1 cellular context compared by ENCODE assay signal in the genomic region with DNA sequence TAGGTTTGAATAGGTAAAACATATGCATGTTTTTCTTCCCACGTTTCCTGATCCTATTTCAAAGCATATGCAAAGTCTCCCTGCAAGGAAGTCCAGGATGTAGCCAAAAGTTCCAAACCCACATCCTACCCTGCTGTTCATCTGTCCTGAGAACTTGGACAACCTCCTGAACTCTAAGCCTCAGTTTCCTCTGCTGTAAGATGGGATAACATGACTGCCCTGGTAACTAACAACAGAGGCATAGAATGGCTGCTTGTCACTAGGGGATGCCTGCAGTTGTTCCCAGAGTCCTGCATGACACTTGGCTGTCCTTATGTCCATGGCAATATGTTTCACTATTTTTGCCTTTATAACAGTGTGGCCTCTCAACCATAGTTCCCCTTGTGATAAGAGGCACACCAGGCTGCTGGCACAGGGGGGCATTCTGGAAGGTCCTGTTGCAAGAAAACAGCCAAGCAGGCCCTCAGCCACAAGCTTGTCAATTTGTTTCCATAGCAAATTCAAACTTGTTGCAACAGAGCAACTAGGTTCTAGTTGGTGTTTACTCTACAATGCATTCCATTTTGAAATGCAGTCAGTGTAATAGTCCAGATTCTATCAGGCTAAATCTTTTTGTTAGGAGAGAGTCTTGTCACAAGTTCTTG.
TF ChIP-seq lines count a peak whose summit lies in the region.

No MANE protein-coding gene starts in this region.

TF ChIP-seq in HepG2, 621 proteins besides CTCF, POLR2A, EP300 and RAD21:
- TF ChIP-seq ZNF615 (CRISPR knock-in tag; IDR thresholded peaks at IDR 0.05; ENCODE audit: borderline replicate concordance), result no peak
- TF ChIP-seq TOPORS (CRISPR knock-in tag; IDR thresholded peaks at IDR 0.05), result no peak
- no peak for TF ChIP-seq SSRP1 (CRISPR knock-in tag; IDR thresholded peaks at IDR 0.05)
- peak; percentile 87 for TF ChIP-seq CEBPB (IDR thresholded peaks at IDR 0.05; ENCODE audit: borderline replicate concordance, low read depth, low read length)
- TF ChIP-seq, protein P1, sequence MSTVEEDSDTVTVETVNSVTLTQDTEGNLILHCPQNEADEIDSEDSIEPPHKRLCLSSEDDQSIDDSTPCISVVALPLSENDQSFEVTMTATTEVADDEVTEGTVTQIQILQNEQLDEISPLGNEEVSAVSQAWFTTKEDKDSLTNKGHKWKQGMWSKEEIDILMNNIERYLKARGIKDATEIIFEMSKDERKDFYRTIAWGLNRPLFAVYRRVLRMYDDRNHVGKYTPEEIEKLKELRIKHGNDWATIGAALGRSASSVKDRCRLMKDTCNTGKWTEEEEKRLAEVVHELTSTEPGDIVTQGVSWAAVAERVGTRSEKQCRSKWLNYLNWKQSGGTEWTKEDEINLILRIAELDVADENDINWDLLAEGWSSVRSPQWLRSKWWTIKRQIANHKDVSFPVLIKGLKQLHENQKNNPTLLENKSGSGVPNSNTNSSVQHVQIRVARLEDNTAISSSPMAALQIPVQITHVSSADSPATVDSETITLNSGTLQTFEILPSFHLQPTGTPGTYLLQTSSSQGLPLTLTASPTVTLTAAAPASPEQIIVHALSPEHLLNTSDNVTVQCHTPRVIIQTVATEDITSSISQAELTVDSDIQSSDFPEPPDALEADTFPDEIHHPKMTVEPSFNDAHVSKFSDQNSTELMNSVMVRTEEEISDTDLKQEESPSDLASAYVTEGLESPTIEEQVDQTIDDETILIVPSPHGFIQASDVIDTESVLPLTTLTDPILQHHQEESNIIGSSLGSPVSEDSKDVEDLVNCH (CRISPR knock-in tag; IDR thresholded peaks at IDR 0.05), result no peak
- no peak for TF ChIP-seq KLF15 (CRISPR knock-in tag; IDR thresholded peaks at IDR 0.05; ENCODE audit: borderline replicate concordance)
- TF ChIP-seq, protein P2, sequence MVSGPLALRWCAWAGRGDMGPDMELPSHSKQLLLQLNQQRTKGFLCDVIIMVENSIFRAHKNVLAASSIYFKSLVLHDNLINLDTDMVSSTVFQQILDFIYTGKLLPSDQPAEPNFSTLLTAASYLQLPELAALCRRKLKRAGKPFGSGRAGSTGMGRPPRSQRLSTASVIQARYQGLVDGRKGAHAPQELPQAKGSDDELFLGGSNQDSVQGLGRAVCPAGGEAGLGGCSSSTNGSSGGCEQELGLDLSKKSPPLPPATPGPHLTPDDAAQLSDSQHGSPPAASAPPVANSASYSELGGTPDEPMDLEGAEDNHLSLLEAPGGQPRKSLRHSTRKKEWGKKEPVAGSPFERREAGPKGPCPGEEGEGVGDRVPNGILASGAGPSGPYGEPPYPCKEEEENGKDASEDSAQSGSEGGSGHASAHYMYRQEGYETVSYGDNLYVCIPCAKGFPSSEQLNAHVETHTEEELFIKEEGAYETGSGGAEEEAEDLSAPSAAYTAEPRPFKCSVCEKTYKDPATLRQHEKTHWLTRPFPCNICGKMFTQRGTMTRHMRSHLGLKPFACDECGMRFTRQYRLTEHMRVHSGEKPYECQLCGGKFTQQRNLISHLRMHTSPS (CRISPR knock-in tag; IDR thresholded peaks at IDR 0.05; ENCODE audit: low read depth), result no peak
- TF ChIP-seq RFX1 (IDR thresholded peaks at IDR 0.05), result peak; percentile 53
- TF ChIP-seq KDM6A (CRISPR knock-in tag; IDR thresholded peaks at IDR 0.05; ENCODE audit: low read depth), result no peak
- TF ChIP-seq THAP11 (CRISPR knock-in tag; IDR thresholded peaks at IDR 0.05), result peak; percentile 50; the same call in 1 of the 2 replicates
- no peak for TF ChIP-seq ZFP82 (CRISPR knock-in tag; IDR thresholded peaks at IDR 0.05; ENCODE audit: borderline replicate concordance)
- TF ChIP-seq FOXA3 (CRISPR knock-in tag; IDR thresholded peaks at IDR 0.05), result peak; percentile 49
- no peak for TF ChIP-seq ZSCAN21 (CRISPR knock-in tag; IDR thresholded peaks at IDR 0.05; ENCODE audit: borderline replicate concordance)
- no peak for TF ChIP-seq ZNF614 (CRISPR knock-in tag; IDR thresholded peaks at IDR 0.05; ENCODE audit: borderline replicate concordance)
- TF ChIP-seq AGO1 (IDR thresholded peaks at IDR 0.05; ENCODE audit: low read depth, low read length, poor library complexity, severe bottlenecking), result no peak
- TF ChIP-seq NFE2L2 (IDR thresholded peaks at IDR 0.05; ENCODE audit: low read length), result no peak
- TF ChIP-seq, protein P3, sequence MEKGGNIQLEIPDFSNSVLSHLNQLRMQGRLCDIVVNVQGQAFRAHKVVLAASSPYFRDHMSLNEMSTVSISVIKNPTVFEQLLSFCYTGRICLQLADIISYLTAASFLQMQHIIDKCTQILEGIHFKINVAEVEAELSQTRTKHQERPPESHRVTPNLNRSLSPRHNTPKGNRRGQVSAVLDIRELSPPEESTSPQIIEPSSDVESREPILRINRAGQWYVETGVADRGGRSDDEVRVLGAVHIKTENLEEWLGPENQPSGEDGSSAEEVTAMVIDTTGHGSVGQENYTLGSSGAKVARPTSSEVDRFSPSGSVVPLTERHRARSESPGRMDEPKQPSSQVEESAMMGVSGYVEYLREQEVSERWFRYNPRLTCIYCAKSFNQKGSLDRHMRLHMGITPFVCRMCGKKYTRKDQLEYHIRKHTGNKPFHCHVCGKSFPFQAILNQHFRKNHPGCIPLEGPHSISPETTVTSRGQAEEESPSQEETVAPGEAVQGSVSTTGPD (CRISPR knock-in tag; IDR thresholded peaks at IDR 0.05), result no peak
- TF ChIP-seq CC2D1A (CRISPR knock-in tag; IDR thresholded peaks at IDR 0.05), result no peak
- TF ChIP-seq SAFB2 (CRISPR knock-in tag; IDR thresholded peaks at IDR 0.05; ENCODE audit: borderline replicate concordance, low read depth), result no peak
- TF ChIP-seq, protein P4, sequence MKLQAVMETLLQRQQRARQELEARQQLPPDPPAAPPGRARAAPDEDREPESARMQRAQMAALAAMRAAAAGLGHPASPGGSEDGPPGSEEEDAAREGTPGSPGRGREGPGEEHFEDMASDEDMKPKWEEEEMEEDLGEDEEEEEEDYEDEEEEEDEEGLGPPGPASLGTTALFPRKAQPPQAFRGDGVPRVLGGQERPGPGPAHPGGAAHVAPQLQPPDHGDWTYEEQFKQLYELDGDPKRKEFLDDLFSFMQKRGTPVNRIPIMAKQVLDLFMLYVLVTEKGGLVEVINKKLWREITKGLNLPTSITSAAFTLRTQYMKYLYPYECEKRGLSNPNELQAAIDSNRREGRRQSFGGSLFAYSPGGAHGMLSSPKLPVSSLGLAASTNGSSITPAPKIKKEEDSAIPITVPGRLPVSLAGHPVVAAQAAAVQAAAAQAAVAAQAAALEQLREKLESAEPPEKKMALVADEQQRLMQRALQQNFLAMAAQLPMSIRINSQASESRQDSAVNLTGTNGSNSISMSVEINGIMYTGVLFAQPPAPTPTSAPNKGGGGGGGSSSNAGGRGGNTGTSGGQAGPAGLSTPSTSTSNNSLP (IDR thresholded peaks at IDR 0.05; ENCODE audit: low read depth, low read length), result 0 out of 2 replicates have a peak, but pooled peaks have one; percentile 26
- TF ChIP-seq ZNF354B (CRISPR knock-in tag; IDR thresholded peaks at IDR 0.05), result no peak
- peak; percentile 95 for TF ChIP-seq ZNF629 (CRISPR knock-in tag; conservative IDR thresholded peaks at IDR 0.05)
- peak; percentile 80 for TF ChIP-seq ZMYM3 (CRISPR knock-in tag; IDR thresholded peaks at IDR 0.05)
- TF ChIP-seq, protein P5, sequence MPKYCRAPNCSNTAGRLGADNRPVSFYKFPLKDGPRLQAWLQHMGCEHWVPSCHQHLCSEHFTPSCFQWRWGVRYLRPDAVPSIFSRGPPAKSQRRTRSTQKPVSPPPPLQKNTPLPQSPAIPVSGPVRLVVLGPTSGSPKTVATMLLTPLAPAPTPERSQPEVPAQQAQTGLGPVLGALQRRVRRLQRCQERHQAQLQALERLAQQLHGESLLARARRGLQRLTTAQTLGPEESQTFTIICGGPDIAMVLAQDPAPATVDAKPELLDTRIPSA (CRISPR knock-in tag; IDR thresholded peaks at IDR 0.05; ENCODE audit: borderline replicate concordance), result no peak
- no peak for TF ChIP-seq ZNF83 (CRISPR knock-in tag; IDR thresholded peaks at IDR 0.05; ENCODE audit: borderline replicate concordance)
- TF ChIP-seq ZNF768 (CRISPR knock-in tag; IDR thresholded peaks at IDR 0.05), result no peak
- 0 out of 2 replicates have a peak, but pooled peaks have one; percentile 15 for TF ChIP-seq RFX3 (CRISPR knock-in tag; IDR thresholded peaks at IDR 0.05)
- TF ChIP-seq CEBPG (CRISPR knock-in tag; IDR thresholded peaks at IDR 0.05), result peak; percentile 49; the same call in 1 of the 2 replicates
- TF ChIP-seq, protein P6, sequence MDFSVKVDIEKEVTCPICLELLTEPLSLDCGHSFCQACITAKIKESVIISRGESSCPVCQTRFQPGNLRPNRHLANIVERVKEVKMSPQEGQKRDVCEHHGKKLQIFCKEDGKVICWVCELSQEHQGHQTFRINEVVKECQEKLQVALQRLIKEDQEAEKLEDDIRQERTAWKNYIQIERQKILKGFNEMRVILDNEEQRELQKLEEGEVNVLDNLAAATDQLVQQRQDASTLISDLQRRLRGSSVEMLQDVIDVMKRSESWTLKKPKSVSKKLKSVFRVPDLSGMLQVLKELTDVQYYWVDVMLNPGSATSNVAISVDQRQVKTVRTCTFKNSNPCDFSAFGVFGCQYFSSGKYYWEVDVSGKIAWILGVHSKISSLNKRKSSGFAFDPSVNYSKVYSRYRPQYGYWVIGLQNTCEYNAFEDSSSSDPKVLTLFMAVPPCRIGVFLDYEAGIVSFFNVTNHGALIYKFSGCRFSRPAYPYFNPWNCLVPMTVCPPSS (IDR thresholded peaks at IDR 0.05), result no peak
- TF ChIP-seq, protein P7, sequence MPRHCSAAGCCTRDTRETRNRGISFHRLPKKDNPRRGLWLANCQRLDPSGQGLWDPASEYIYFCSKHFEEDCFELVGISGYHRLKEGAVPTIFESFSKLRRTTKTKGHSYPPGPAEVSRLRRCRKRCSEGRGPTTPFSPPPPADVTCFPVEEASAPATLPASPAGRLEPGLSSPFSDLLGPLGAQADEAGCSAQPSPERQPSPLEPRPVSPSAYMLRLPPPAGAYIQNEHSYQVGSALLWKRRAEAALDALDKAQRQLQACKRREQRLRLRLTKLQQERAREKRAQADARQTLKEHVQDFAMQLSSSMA (CRISPR knock-in tag; IDR thresholded peaks at IDR 0.05), result no peak
- no peak for TF ChIP-seq FOXA1 (IDR thresholded peaks at IDR 0.05)
- peak; percentile 67 for TF ChIP-seq FOXA1 (CRISPR knock-in tag; IDR thresholded peaks at IDR 0.05)
- no peak for TF ChIP-seq ZNF232 (CRISPR knock-in tag; IDR thresholded peaks at IDR 0.05; ENCODE audit: borderline replicate concordance)
- TF ChIP-seq SP2 (CRISPR knock-in tag; IDR thresholded peaks at IDR 0.05), result no peak
- peak; percentile 21; the same call in 1 of the 2 replicates for TF ChIP-seq SMC3 (IDR thresholded peaks at IDR 0.05; ENCODE audit: low read length)
- no peak for TF ChIP-seq ZNF337 (CRISPR knock-in tag; IDR thresholded peaks at IDR 0.05; ENCODE audit: borderline replicate concordance, low read depth)
- no peak for TF ChIP-seq GTF2F1 (IDR thresholded peaks at IDR 0.05; ENCODE audit: low read length)
- no peak; the same call in 2 of the 3 replicates for TF ChIP-seq MXI1 (IDR thresholded peaks at IDR 0.05; ENCODE audit: borderline replicate concordance, low read depth, low read length)
- TF ChIP-seq CAMTA2 (CRISPR knock-in tag; IDR thresholded peaks at IDR 0.05; ENCODE audit: borderline replicate concordance), result no peak
- TF ChIP-seq SAP130 (CRISPR knock-in tag; IDR thresholded peaks at IDR 0.05; ENCODE audit: low read depth), result peak; percentile 35; the same call in 1 of the 2 replicates
